Comparison of ENCODE assay signal across 1 cellular context in genomic region chr6:131808460-131809269, GRCh38.
TF ChIP-seq lines count a peak whose summit lies in the region.

No MANE protein-coding gene starts in this region.

TF ChIP-seq in HepG2, 621 proteins besides CTCF, POLR2A, EP300 and RAD21 (continued from another document and continues in another):
- TF ChIP-seq, protein P1, sequence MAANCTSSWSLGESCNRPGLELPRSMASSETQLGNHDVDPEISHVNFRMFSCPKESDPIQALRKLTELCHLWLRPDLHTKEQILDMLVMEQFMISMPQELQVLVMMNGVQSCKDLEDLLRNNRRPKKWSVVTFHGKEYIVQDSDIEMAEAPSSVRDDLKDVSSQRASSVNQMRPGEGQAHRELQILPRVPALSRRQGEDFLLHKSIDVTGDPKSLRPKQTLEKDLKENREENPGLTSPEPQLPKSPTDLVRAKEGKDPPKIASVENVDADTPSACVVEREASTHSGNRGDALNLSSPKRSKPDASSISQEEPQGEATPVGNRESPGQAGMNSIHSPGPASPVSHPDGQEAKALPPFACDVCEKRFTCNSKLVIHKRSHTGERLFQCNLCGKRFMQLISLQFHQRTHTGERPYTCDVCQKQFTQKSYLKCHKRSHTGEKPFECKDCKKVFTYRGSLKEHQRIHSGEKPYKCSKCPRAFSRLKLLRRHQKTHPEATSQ (CRISPR knock-in tag; IDR thresholded peaks at IDR 0.05; ENCODE audit: borderline replicate concordance): no peak
- TF ChIP-seq YEATS4 (CRISPR knock-in tag; IDR thresholded peaks at IDR 0.05; ENCODE audit: borderline replicate concordance) (no peak), ZNF607 (CRISPR knock-in tag; IDR thresholded peaks at IDR 0.05; ENCODE audit: borderline replicate concordance) (peak; percentile 3; the same call in 1 of the 2 replicates), AHDC1 (CRISPR knock-in tag; IDR thresholded peaks at IDR 0.05; ENCODE audit: borderline replicate concordance) (0 out of 2 replicates have a peak, but pooled peaks have one; percentile 62), SMAD9 (CRISPR knock-in tag; IDR thresholded peaks at IDR 0.05) (no peak), THAP11 (CRISPR knock-in tag; IDR thresholded peaks at IDR 0.05) (no peak; the same call in 1 of the 2 replicates), ZNF841 (CRISPR knock-in tag; IDR thresholded peaks at IDR 0.05; ENCODE audit: borderline replicate concordance) (no peak), TFAP4 (IDR thresholded peaks at IDR 0.05; ENCODE audit: borderline replicate concordance, low read depth) (no peak), EED (CRISPR knock-in tag; IDR thresholded peaks at IDR 0.05) (no peak), ZNF549 (CRISPR knock-in tag; IDR thresholded peaks at IDR 0.05) (no peak), ZNF792 (CRISPR knock-in tag; IDR thresholded peaks at IDR 0.05) (no peak), HNF1A (IDR thresholded peaks at IDR 0.05; ENCODE audit: low read depth) (no peak), HNF1A (CRISPR knock-in tag; IDR thresholded peaks at IDR 0.05; ENCODE audit: borderline replicate concordance) (no peak), MTA3 (CRISPR knock-in tag; IDR thresholded peaks at IDR 0.05) (no peak), ZNF891 (CRISPR knock-in tag; IDR thresholded peaks at IDR 0.05) (no peak), TBL1XR1 (IDR thresholded peaks at IDR 0.05; ENCODE audit: borderline replicate concordance, low read length, partially characterized antibody) (no peak), CREBL2 (CRISPR knock-in tag; IDR thresholded peaks at IDR 0.05; ENCODE audit: borderline replicate concordance) (no peak), ERF (CRISPR knock-in tag; IDR thresholded peaks at IDR 0.05) (peak; percentile 17; the same call in 1 of the 2 replicates), ZNF362 (CRISPR knock-in tag; IDR thresholded peaks at IDR 0.05; ENCODE audit: borderline replicate concordance) (no peak), ZNF44 (CRISPR knock-in tag; IDR thresholded peaks at IDR 0.05) (no peak), ZNF33B (CRISPR knock-in tag; IDR thresholded peaks at IDR 0.05) (no peak), THYN1 (CRISPR knock-in tag; IDR thresholded peaks at IDR 0.05; ENCODE audit: borderline replicate concordance, low read depth) (no peak), ZNF510 (CRISPR knock-in tag; IDR thresholded peaks at IDR 0.05; ENCODE audit: low read depth) (no peak), CENPT (CRISPR knock-in tag; IDR thresholded peaks at IDR 0.05; ENCODE audit: low read depth) (no peak), ZNF781 (CRISPR knock-in tag; IDR thresholded peaks at IDR 0.05; ENCODE audit: borderline replicate concordance, not compliant biosample characterization) (peak; percentile 54), HNRNPUL1 (IDR thresholded peaks at IDR 0.05; ENCODE audit: low read depth, low read length) (no peak), ZNF30 (CRISPR knock-in tag; IDR thresholded peaks at IDR 0.05) (no peak), ZNF766 (CRISPR knock-in tag; IDR thresholded peaks at IDR 0.05; ENCODE audit: borderline replicate concordance) (no peak), ZNF557 (CRISPR knock-in tag; IDR thresholded peaks at IDR 0.05) (no peak), XBP1 (CRISPR knock-in tag; IDR thresholded peaks at IDR 0.05) (no peak), KDM6A (CRISPR knock-in tag; IDR thresholded peaks at IDR 0.05; ENCODE audit: low read depth) (no peak; the same call in 1 of the 2 replicates), SMAD3 (CRISPR knock-in tag; IDR thresholded peaks at IDR 0.05) (no peak), EZH2 (conservative IDR thresholded peaks at IDR 0.05; ENCODE audit: low read depth, low read length) (no peak), ZNF543 (CRISPR knock-in tag; IDR thresholded peaks at IDR 0.05) (peak; percentile 59; the same call in 1 of the 2 replicates), TCF12 (IDR thresholded peaks at IDR 0.05) (no peak), TCF12 (CRISPR knock-in tag; IDR thresholded peaks at IDR 0.05) (no peak), CAMTA2 (CRISPR knock-in tag; IDR thresholded peaks at IDR 0.05; ENCODE audit: borderline replicate concordance) (no peak), ZNF337 (CRISPR knock-in tag; IDR thresholded peaks at IDR 0.05; ENCODE audit: borderline replicate concordance, low read depth) (no peak), ZFX (CRISPR knock-in tag; IDR thresholded peaks at IDR 0.05; ENCODE audit: low read depth) (peak; percentile 53), KDM3A (CRISPR knock-in tag; IDR thresholded peaks at IDR 0.05; ENCODE audit: low read depth) (no peak), ZNF224 (CRISPR knock-in tag; IDR thresholded peaks at IDR 0.05) (no peak), ATM (IDR thresholded peaks at IDR 0.05; ENCODE audit: borderline replicate concordance) (no peak), ZNF574 (CRISPR knock-in tag; IDR thresholded peaks at IDR 0.05) (no peak)
- TF ChIP-seq, protein P2, sequence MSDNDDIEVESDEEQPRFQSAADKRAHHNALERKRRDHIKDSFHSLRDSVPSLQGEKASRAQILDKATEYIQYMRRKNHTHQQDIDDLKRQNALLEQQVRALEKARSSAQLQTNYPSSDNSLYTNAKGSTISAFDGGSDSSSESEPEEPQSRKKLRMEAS (IDR thresholded peaks at IDR 0.05): no peak
- TF ChIP-seq, protein P3, sequence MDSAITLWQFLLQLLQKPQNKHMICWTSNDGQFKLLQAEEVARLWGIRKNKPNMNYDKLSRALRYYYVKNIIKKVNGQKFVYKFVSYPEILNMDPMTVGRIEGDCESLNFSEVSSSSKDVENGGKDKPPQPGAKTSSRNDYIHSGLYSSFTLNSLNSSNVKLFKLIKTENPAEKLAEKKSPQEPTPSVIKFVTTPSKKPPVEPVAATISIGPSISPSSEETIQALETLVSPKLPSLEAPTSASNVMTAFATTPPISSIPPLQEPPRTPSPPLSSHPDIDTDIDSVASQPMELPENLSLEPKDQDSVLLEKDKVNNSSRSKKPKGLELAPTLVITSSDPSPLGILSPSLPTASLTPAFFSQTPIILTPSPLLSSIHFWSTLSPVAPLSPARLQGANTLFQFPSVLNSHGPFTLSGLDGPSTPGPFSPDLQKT (CRISPR knock-in tag; IDR thresholded peaks at IDR 0.05; ENCODE audit: borderline replicate concordance): no peak
- TF ChIP-seq, protein P4, sequence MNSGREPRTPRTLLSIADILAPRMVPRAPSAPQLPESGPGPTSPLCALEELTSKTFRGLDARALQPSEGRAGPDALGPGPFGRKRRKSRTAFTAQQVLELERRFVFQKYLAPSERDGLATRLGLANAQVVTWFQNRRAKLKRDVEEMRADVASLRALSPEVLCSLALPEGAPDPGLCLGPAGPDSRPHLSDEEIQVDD (CRISPR knock-in tag; IDR thresholded peaks at IDR 0.05; ENCODE audit: borderline replicate concordance): no peak
- TF ChIP-seq, protein P5, sequence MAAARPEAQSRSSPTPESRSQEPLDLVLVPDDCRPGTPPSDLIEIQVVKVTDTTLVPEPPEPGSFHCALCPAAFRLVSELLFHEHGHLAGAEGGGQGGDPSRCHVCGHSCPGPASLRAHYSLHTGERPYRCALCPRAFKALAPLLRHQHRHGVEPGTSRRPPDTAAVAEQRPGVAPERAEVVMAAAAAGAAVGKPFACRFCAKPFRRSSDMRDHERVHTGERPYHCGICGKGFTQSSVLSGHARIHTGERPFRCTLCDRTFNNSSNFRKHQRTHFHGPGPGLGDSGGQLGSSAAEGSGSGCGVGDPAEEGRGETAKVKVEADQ (CRISPR knock-in tag; IDR thresholded peaks at IDR 0.05; ENCODE audit: borderline replicate concordance): no peak
